1 cellular context compared by ENCODE assay signal in genomic region chr12:76470028-76470939, GRCh38.
A peak's percentile ranks its signal among the peaks of the same experiment; 100 is the strongest.
TF ChIP-seq lines count a peak whose summit lies in the region.

No MANE protein-coding gene starts in this region.

TF ChIP-seq in K562, 482 proteins besides CTCF, POLR2A, EP300 and RAD21 (continued from another document and continues in another):
- TF ChIP-seq SP2 (IDR thresholded peaks at IDR 0.05; ENCODE audit: extremely low read depth, low read depth, low read length, poor library complexity, severe bottlenecking) = no peak
- TF ChIP-seq ZBTB43 (CRISPR knock-in tag; IDR thresholded peaks at IDR 0.05) = no peak
- no peak for TF ChIP-seq CBX1 (IDR thresholded peaks at IDR 0.05; ENCODE audit: low read depth)
- TF ChIP-seq BRCA1 (IDR thresholded peaks at IDR 0.05) = no peak
- no peak for TF ChIP-seq BRCA1 (CRISPR knock-in tag; IDR thresholded peaks at IDR 0.05)
- no peak for TF ChIP-seq ZNF140 (CRISPR knock-in tag; IDR thresholded peaks at IDR 0.05)
- no peak for TF ChIP-seq CXXC5 (CRISPR knock-in tag; IDR thresholded peaks at IDR 0.05)
- TF ChIP-seq SMARCA4 (IDR thresholded peaks at IDR 0.05) = peak; percentile 73
- TF ChIP-seq, protein P1, sequence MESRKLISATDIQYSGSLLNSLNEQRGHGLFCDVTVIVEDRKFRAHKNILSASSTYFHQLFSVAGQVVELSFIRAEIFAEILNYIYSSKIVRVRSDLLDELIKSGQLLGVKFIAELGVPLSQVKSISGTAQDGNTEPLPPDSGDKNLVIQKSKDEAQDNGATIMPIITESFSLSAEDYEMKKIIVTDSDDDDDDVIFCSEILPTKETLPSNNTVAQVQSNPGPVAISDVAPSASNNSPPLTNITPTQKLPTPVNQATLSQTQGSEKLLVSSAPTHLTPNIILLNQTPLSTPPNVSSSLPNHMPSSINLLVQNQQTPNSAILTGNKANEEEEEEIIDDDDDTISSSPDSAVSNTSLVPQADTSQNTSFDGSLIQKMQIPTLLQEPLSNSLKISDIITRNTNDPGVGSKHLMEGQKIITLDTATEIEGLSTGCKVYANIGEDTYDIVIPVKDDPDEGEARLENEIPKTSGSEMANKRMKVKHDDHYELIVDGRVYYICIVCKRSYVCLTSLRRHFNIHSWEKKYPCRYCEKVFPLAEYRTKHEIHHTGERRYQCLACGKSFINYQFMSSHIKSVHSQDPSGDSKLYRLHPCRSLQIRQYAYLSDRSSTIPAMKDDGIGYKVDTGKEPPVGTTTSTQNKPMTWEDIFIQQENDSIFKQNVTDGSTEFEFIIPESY (CRISPR knock-in tag; IDR thresholded peaks at IDR 0.05) = no peak
- no peak for TF ChIP-seq ZBTB1 (CRISPR knock-in tag; IDR thresholded peaks at IDR 0.05; ENCODE audit: borderline replicate concordance, low read depth)
- no peak for TF ChIP-seq HNRNPH1 (optimal IDR thresholded peaks at IDR 0.05; ENCODE audit: low read depth, low read length)
- TF ChIP-seq EGR1 (conservative IDR thresholded peaks at IDR 0.05) = no peak
- TF ChIP-seq CREBBP (IDR thresholded peaks at IDR 0.05; ENCODE audit: low read depth, low read length) = no peak
- TF ChIP-seq, protein P2, sequence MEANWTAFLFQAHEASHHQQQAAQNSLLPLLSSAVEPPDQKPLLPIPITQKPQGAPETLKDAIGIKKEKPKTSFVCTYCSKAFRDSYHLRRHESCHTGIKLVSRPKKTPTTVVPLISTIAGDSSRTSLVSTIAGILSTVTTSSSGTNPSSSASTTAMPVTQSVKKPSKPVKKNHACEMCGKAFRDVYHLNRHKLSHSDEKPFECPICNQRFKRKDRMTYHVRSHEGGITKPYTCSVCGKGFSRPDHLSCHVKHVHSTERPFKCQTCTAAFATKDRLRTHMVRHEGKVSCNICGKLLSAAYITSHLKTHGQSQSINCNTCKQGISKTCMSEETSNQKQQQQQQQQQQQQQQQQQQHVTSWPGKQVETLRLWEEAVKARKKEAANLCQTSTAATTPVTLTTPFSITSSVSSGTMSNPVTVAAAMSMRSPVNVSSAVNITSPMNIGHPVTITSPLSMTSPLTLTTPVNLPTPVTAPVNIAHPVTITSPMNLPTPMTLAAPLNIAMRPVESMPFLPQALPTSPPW (CRISPR knock-in tag; IDR thresholded peaks at IDR 0.05) = 0 out of 2 replicates have a peak, but pooled peaks have one; percentile 13
- no peak for TF ChIP-seq ZNF707 (CRISPR knock-in tag; conservative IDR thresholded peaks at IDR 0.05)
- TF ChIP-seq GATAD2B (IDR thresholded peaks at IDR 0.05; ENCODE audit: borderline replicate concordance) = no peak
- TF ChIP-seq ZNF143 (CRISPR knock-in tag; IDR thresholded peaks at IDR 0.05) = no peak
- no peak for TF ChIP-seq TCF3 (CRISPR knock-in tag; IDR thresholded peaks at IDR 0.05)
- peak; percentile 85 for TF ChIP-seq C11orf30 (IDR thresholded peaks at IDR 0.05; ENCODE audit: low read depth)
- TF ChIP-seq ARID1B (IDR thresholded peaks at IDR 0.05) = peak; percentile 51
- TF ChIP-seq, protein P3, sequence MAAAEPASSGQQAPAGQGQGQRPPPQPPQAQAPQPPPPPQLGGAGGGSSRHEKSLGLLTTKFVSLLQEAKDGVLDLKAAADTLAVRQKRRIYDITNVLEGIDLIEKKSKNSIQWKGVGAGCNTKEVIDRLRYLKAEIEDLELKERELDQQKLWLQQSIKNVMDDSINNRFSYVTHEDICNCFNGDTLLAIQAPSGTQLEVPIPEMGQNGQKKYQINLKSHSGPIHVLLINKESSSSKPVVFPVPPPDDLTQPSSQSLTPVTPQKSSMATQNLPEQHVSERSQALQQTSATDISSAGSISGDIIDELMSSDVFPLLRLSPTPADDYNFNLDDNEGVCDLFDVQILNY (CRISPR knock-in tag; IDR thresholded peaks at IDR 0.05) = no peak
- no peak for TF ChIP-seq NR2F6 (CRISPR knock-in tag; IDR thresholded peaks at IDR 0.05)
- TF ChIP-seq POLR2B (IDR thresholded peaks at IDR 0.05; ENCODE audit: low read depth, partially characterized antibody) = no peak
- TF ChIP-seq, protein P4, sequence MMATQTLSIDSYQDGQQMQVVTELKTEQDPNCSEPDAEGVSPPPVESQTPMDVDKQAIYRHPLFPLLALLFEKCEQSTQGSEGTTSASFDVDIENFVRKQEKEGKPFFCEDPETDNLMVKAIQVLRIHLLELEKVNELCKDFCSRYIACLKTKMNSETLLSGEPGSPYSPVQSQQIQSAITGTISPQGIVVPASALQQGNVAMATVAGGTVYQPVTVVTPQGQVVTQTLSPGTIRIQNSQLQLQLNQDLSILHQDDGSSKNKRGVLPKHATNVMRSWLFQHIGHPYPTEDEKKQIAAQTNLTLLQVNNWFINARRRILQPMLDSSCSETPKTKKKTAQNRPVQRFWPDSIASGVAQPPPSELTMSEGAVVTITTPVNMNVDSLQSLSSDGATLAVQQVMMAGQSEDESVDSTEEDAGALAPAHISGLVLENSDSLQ (IDR thresholded peaks at IDR 0.05) = peak; percentile 62
- no peak for TF ChIP-seq CCNT2 (IDR thresholded peaks at IDR 0.05; ENCODE audit: borderline replicate concordance, extremely low read depth, insufficient read length, low read depth, low read length)
- TF ChIP-seq, protein P5, sequence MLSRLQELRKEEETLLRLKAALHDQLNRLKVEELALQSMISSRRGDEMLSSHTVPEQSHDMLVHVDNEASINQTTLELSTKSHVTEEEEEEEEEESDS (CRISPR knock-in tag; IDR thresholded peaks at IDR 0.05) = no peak
- TF ChIP-seq ZNF197 (CRISPR knock-in tag; IDR thresholded peaks at IDR 0.05; ENCODE audit: low read depth) = no peak
- no peak for TF ChIP-seq RNF219 (CRISPR knock-in tag; IDR thresholded peaks at IDR 0.05)
- no peak for TF ChIP-seq PHF20 (IDR thresholded peaks at IDR 0.05; ENCODE audit: partially characterized antibody)
- peak; percentile 92 for TF ChIP-seq MAFG (tag; conservative IDR thresholded peaks at IDR 0.05)
- TF ChIP-seq ZNF668 (CRISPR knock-in tag; IDR thresholded peaks at IDR 0.05) = no peak
- no peak for TF ChIP-seq ZBTB12 (CRISPR knock-in tag; IDR thresholded peaks at IDR 0.05)
- no peak for TF ChIP-seq TAF7 (tag; IDR thresholded peaks at IDR 0.05)
- no peak for TF ChIP-seq MAZ (CRISPR knock-in tag; conservative IDR thresholded peaks at IDR 0.05 in 1 of 2, IDR thresholded peaks at IDR 0.05 in 1 of 2)
- no peak for TF ChIP-seq ILK (tag; IDR thresholded peaks at IDR 0.05; ENCODE audit: borderline replicate concordance, low read depth)
- TF ChIP-seq ZFPM2 (CRISPR knock-in tag; IDR thresholded peaks at IDR 0.05) = no peak
- TF ChIP-seq, protein P6, sequence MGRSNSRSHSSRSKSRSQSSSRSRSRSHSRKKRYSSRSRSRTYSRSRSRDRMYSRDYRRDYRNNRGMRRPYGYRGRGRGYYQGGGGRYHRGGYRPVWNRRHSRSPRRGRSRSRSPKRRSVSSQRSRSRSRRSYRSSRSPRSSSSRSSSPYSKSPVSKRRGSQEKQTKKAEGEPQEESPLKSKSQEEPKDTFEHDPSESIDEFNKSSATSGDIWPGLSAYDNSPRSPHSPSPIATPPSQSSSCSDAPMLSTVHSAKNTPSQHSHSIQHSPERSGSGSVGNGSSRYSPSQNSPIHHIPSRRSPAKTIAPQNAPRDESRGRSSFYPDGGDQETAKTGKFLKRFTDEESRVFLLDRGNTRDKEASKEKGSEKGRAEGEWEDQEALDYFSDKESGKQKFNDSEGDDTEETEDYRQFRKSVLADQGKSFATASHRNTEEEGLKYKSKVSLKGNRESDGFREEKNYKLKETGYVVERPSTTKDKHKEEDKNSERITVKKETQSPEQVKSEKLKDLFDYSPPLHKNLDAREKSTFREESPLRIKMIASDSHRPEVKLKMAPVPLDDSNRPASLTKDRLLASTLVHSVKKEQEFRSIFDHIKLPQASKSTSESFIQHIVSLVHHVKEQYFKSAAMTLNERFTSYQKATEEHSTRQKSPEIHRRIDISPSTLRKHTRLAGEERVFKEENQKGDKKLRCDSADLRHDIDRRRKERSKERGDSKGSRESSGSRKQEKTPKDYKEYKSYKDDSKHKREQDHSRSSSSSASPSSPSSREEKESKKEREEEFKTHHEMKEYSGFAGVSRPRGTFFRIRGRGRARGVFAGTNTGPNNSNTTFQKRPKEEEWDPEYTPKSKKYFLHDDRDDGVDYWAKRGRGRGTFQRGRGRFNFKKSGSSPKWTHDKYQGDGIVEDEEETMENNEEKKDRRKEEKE (IDR thresholded peaks at IDR 0.05; ENCODE audit: borderline replicate concordance in 1 of 2, control insufficient read depth in 1 of 2, low read depth in 2 of 2, low read length in 1 of 2) = no peak
- TF ChIP-seq ILF3 (IDR thresholded peaks at IDR 0.05; ENCODE audit: borderline replicate concordance) = no peak
- TF ChIP-seq HDAC6 (IDR thresholded peaks at IDR 0.05; ENCODE audit: low read depth, low read length) = no peak
- 0 out of 4 replicates have a peak, but pooled peaks of 1 of the 2 experiments have one; percentile 53 for TF ChIP-seq FOXK2 (conservative IDR thresholded peaks at IDR 0.05 in 1 of 2, IDR thresholded peaks at IDR 0.05 in 1 of 2; ENCODE audit: low read depth in 2 of 2)
- no peak for TF ChIP-seq NFIC (IDR thresholded peaks at IDR 0.05)
- no peak for TF ChIP-seq CREB5 (CRISPR knock-in tag; IDR thresholded peaks at IDR 0.05)
- TF ChIP-seq GATA2 (CRISPR knock-in tag; IDR thresholded peaks at IDR 0.05) = no peak
- TF ChIP-seq SOX6 (IDR thresholded peaks at IDR 0.05) = no peak
- no peak for TF ChIP-seq RBBP5 (IDR thresholded peaks at IDR 0.05; ENCODE audit: borderline replicate concordance, insufficient read depth, low read length, poor library complexity, severe bottlenecking)
- no peak for TF ChIP-seq FOXJ2 (tag; IDR thresholded peaks at IDR 0.05)
- peak; percentile 64 for TF ChIP-seq CREM (IDR thresholded peaks at IDR 0.05; ENCODE audit: low read depth)
- no peak for TF ChIP-seq KLF13 (tag; IDR thresholded peaks at IDR 0.05; ENCODE audit: borderline replicate concordance, low read depth)
- no peak for TF ChIP-seq ARNT (IDR thresholded peaks at IDR 0.05)
- TF ChIP-seq ZEB2 (IDR thresholded peaks at IDR 0.05) = no peak
- TF ChIP-seq ZNF311 (CRISPR knock-in tag; IDR thresholded peaks at IDR 0.05) = no peak
- TF ChIP-seq ESRRB (CRISPR knock-in tag; IDR thresholded peaks at IDR 0.05; ENCODE audit: borderline replicate concordance) = no peak
- no peak for TF ChIP-seq ASH1L (IDR thresholded peaks at IDR 0.05; ENCODE audit: borderline replicate concordance, low read depth, partially characterized antibody)
- no peak for TF ChIP-seq MTA3 (IDR thresholded peaks at IDR 0.05; ENCODE audit: borderline replicate concordance)
- no peak for TF ChIP-seq ATF6 (CRISPR knock-in tag; IDR thresholded peaks at IDR 0.05)
- TF ChIP-seq HEY1 (CRISPR knock-in tag; IDR thresholded peaks at IDR 0.05; ENCODE audit: borderline replicate concordance) = no peak
